Comparison of ENCODE assay signal across 21 cellular contexts in the genomic region with DNA sequence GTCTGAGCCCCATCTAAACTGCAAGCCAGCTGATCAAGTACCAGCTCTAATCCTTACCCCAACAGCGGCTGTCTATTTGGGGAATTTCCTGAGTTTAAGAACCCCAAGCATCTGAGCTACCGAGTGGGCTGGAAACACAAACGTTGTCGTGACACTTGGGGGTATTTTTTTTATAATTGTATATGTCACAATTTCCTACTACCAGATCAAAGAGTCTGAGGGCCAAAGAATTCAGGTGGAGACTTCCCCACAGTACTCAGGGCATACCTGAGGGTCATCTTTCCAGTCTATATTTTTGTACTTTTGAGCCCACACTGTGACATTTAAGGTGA. TPM values are rescaled to one million over a fixed set of nuclear protein-coding genes. Genes with fewer than 3 reads are reported as not detected.
DNase-seq lines count a peak whose midpoint lies in the region; ATAC-seq and TF ChIP-seq lines count a peak whose summit lies in the region.
"Had no signal": no experiment of that assay in that cellular context is flagged by ENCODE, and none has a peak within 500 bp of the region (broad histone marks: within the 10 kb centered on the region; RNA-seq: fewer than 3 reads in every experiment).

No MANE protein-coding gene starts in this region.

- in situ Hi-C loops in GM23248 (cut with MboI), result no loop called here

- H3K27ac Mint-ChIP-seq in activated CD4-positive, alpha-beta T cell treated with anti-CD3 and anti-CD28 coated beads, Interleukin-2, amount 10 ng/mL, durations not matched to agents 24 days and 14 days, result peak overlapping the region; percentile 82
- no peak overlapping the region for H3K27ac Mint-ChIP-seq in activated CD4-positive, alpha-beta T cell treated with anti-CD3 and anti-CD28 coated beads, Interleukin-2, amount 10 ng/mL, durations not matched to agents 7 days and 5 days
- H3K27ac Mint-ChIP-seq in CD4-positive, alpha-beta T cell, result peak overlapping the region; percentile 88

- H3K9me2 ChIP-seq in GM23248 (ENCODE audit: insufficient read depth), result no peaks in the 10 kb centered on the region

- H3K4me2 ChIP-seq in GM23248 (ENCODE audit: unreplicated experiment), result no peak overlapping the region

- H3K27ac ChIP-seq in CD4-positive, alpha-beta T cell (ENCODE audit: low read depth, low read length), result no peak overlapping the region
- H3K27ac ChIP-seq in RWPE2 (ENCODE audit: poor library complexity, severe bottlenecking) (peak overlapping the region; percentile 44), epithelial cell of prostate (peak overlapping the region; percentile 30), GM23248 (no peak overlapping the region)
- H3K27ac ChIP-seq: ascending aorta, upper lobe of left lung had no signal

- no peak overlapping the region for H2AFZ ChIP-seq in GM23248

- 65 to 67% methylated on average over 4 of the region's 4 CpGs for WGBS in GM23248 (ENCODE audit: low coverage in 1 of 2, low lambda C conversion rate in 2 of 2, missing lambda C conversion rate in 2 of 2), 2 experiments

- H3K36me3 ChIP-seq in RWPE2 (ENCODE audit: low read depth) (no peaks in the 10 kb centered on the region), GM23248 (ENCODE audit: low read depth) (no peaks in the 10 kb centered on the region)
- H3K36me3 ChIP-seq: ascending aorta, HAP-1, upper lobe of left lung had no signal

- intact Hi-C loops in activated CD4-positive, alpha-beta T cell treated with anti-CD3 and anti-CD28 coated beads, Interleukin-2, amount 10 ng/mL, durations not matched to agents 24 days and 14 days (cut with micrococcal nuclease), result loop anchor here (1.0 kb wide), 1 partner anchor 8 kb away; no protein-coding TSS in a partner anchor
- intact Hi-C loops in CD4-positive, alpha-beta T cell (cut with DNase I, micrococcal nuclease), result no loop called here

- H3K36me3 Mint-ChIP-seq in activated CD4-positive, alpha-beta T cell treated with anti-CD3 and anti-CD28 coated beads, Interleukin-2, amount 10 ng/mL, durations not matched to agents 24 days and 14 days (ENCODE audit: low read depth), result peaks cover 8% of the 10 kb centered on the region
- H3K36me3 Mint-ChIP-seq in activated CD4-positive, alpha-beta T cell treated with anti-CD3 and anti-CD28 coated beads, Interleukin-2, amount 10 ng/mL, durations not matched to agents 7 days and 5 days (ENCODE audit: low read depth), result peaks cover 1% of the 10 kb centered on the region
- no peaks in the 10 kb centered on the region for H3K36me3 Mint-ChIP-seq in CD4-positive, alpha-beta T cell (ENCODE audit: low read depth)

- no peaks in the 10 kb centered on the region for H4K20me1 ChIP-seq in GM23248 (ENCODE audit: insufficient read depth)

- no peaks in the 10 kb centered on the region for H3K27me3 Mint-ChIP-seq in activated CD4-positive, alpha-beta T cell treated with anti-CD3 and anti-CD28 coated beads, Interleukin-2, amount 10 ng/mL, durations not matched to agents 24 days and 14 days
- H3K27me3 Mint-ChIP-seq in activated CD4-positive, alpha-beta T cell treated with anti-CD3 and anti-CD28 coated beads, Interleukin-2, amount 10 ng/mL, durations not matched to agents 7 days and 5 days, result peaks cover 2% of the 10 kb centered on the region
- H3K27me3 Mint-ChIP-seq in CD4-positive, alpha-beta T cell, result no peaks in the 10 kb centered on the region
- H3K27me3 Mint-ChIP-seq: progenitor cell of endocrine pancreas had no signal

- peaks cover 54% of the 10 kb centered on the region for H3K4me1 Mint-ChIP-seq in activated CD4-positive, alpha-beta T cell treated with anti-CD3 and anti-CD28 coated beads, Interleukin-2, amount 10 ng/mL, durations not matched to agents 24 days and 14 days
- peaks cover 58% of the 10 kb centered on the region for H3K4me1 Mint-ChIP-seq in activated CD4-positive, alpha-beta T cell treated with anti-CD3 and anti-CD28 coated beads, Interleukin-2, amount 10 ng/mL, durations not matched to agents 7 days and 5 days
- peaks cover 53% of the 10 kb centered on the region for H3K4me1 Mint-ChIP-seq in CD4-positive, alpha-beta T cell (ENCODE audit: low read depth)

- no peak for ATAC-seq in CD4-positive, alpha-beta T cell (ENCODE audit: poor library complexity)
- no peak for ATAC-seq in RWPE2 (ENCODE audit: low read depth)
- ATAC-seq: left cardiac atrium had no signal

- peaks cover under 1% of the 10 kb centered on the region for H3K9me3 Mint-ChIP-seq in activated CD4-positive, alpha-beta T cell treated with anti-CD3 and anti-CD28 coated beads, Interleukin-2, amount 10 ng/mL, durations not matched to agents 24 days and 14 days
- no peaks in the 10 kb centered on the region for H3K9me3 Mint-ChIP-seq in activated CD4-positive, alpha-beta T cell treated with anti-CD3 and anti-CD28 coated beads, Interleukin-2, amount 10 ng/mL, durations not matched to agents 7 days and 5 days
- no peaks in the 10 kb centered on the region for H3K9me3 Mint-ChIP-seq in CD4-positive, alpha-beta T cell
- H3K9me3 Mint-ChIP-seq: neural crest cell had no signal

- no peak for DNase-seq in activated CD4-positive, alpha-beta T cell treated with anti-CD3 and anti-CD28 coated beads, Interleukin-2, amount 10 ng/mL, durations not matched to agents 24 days and 14 days
- DNase-seq in activated CD4-positive, alpha-beta T cell treated with anti-CD3 and anti-CD28 coated beads, Interleukin-2, amount 10 ng/mL, durations not matched to agents 7 days and 5 days, result no peak
- DNase-seq in CD4-positive, alpha-beta T cell, result no peak
- DNase-seq in RWPE2 (ENCODE audit: low spot score) (no peak), epithelial cell of prostate (ENCODE audit: low read depth, low spot score) (no peak), GM23248 (no peak), SIG-M5 (lab: John Stamatoyannopoulos, UW) (no peak), midbrain (lab: John Stamatoyannopoulos, UW) (no peak)
- DNase-seq: activated CD4-positive, alpha-beta T cell treated with anti-CD3 and anti-CD28 coated beads, Interleukin-2, amount 50 U/mL, for 4 hours; activated effector memory CD4-positive, alpha-beta T cell treated with Interleukin-2 at 50 U/mL for 16 hours; DMS153; GF-D8; glutamatergic neuron; left cardiac atrium; NCI-H1436 treated with DMSO at 0.1 percent for 48 hours; stimulated activated CD4-positive, alpha-beta T cell treated with anti-CD3 and anti-CD28 coated beads, Interleukin-2, amount 100 ng/mL, for 24 hours; upper lobe of left lung had no signal

- H3K4me1 ChIP-seq in RWPE2 (ENCODE audit: insufficient read depth, poor library complexity, severe bottlenecking) (peaks cover 17% of the 10 kb centered on the region), GM23248 (ENCODE audit: insufficient read depth) (peaks cover 26% of the 10 kb centered on the region)

- POLR2A ChIA-PET in activated CD4-positive, alpha-beta T cell treated with anti-CD3 and anti-CD28 coated beads, Interleukin-2, amount 10 ng/mL, durations not matched to agents 7 days and 5 days (lab: Charles Lee), result no interaction called here
- POLR2A ChIA-PET in CD4-positive, alpha-beta T cell (lab: Charles Lee), result no interaction called here

- H3K4me3 ChIP-seq in RWPE2 (ENCODE audit: severe bottlenecking), result no peak overlapping the region
- H3K4me3 ChIP-seq in GM23248, result no peak overlapping the region
- H3K4me3 ChIP-seq: ascending aorta, HAP-1, upper lobe of left lung had no signal

- H3K9ac ChIP-seq in GM23248, result no peak overlapping the region

- H3K27me3 ChIP-seq in CD4-positive, alpha-beta T cell (ENCODE audit: control insufficient read depth, insufficient read depth, low read length), result no peaks in the 10 kb centered on the region
- no peaks in the 10 kb centered on the region for H3K27me3 ChIP-seq in RWPE2 (ENCODE audit: insufficient read depth, poor library complexity, severe bottlenecking)
- no peaks in the 10 kb centered on the region for H3K27me3 ChIP-seq in GM23248 (replicated peaks; ENCODE audit: insufficient read depth)
- H3K27me3 ChIP-seq: ascending aorta, upper lobe of left lung had no signal

- TF ChIP-seq CTCF in CD4-positive, alpha-beta T cell (IDR thresholded peaks at IDR 0.05), result no peak
- TF ChIP-seq CTCF in RWPE2 (IDR thresholded peaks at IDR 0.05; ENCODE audit: poor library complexity, severe bottlenecking), result no peak

- no peaks in the 10 kb centered on the region for H3K9me3 ChIP-seq in CD4-positive, alpha-beta T cell (ENCODE audit: control insufficient read depth, low read length)
- no peaks in the 10 kb centered on the region for H3K9me3 ChIP-seq in RWPE2 (ENCODE audit: severe bottlenecking)
- H3K9me3 ChIP-seq in GM23248 (ENCODE audit: low read depth), result no peaks in the 10 kb centered on the region
- H3K9me3 ChIP-seq: ascending aorta, HAP-1, upper lobe of left lung had no signal

- peak overlapping the region; percentile 66 for H3K4me3 Mint-ChIP-seq in activated CD4-positive, alpha-beta T cell treated with anti-CD3 and anti-CD28 coated beads, Interleukin-2, amount 10 ng/mL, durations not matched to agents 24 days and 14 days
- H3K4me3 Mint-ChIP-seq in activated CD4-positive, alpha-beta T cell treated with anti-CD3 and anti-CD28 coated beads, Interleukin-2, amount 10 ng/mL, durations not matched to agents 7 days and 5 days, result no peak overlapping the region
- H3K4me3 Mint-ChIP-seq in CD4-positive, alpha-beta T cell, result no peak overlapping the region
- H3K4me3 Mint-ChIP-seq: neural crest cell had no signal

- peaks cover 23% of the 10 kb centered on the region for H3F3A ChIP-seq in GM23248 (ENCODE audit: insufficient read depth)

- CTCF ChIA-PET in activated CD4-positive, alpha-beta T cell treated with anti-CD3 and anti-CD28 coated beads, Interleukin-2, amount 10 ng/mL, durations not matched to agents 7 days and 5 days (lab: Charles Lee), result interaction anchor here (0.6 to 6.4 kb wide), 4 partner anchors 13 to 33 kb away, joined by 3 to 63 read pairs (median 3); no protein-coding TSS in a partner anchor
- CTCF ChIA-PET in CD4-positive, alpha-beta T cell (lab: Charles Lee), result interaction anchor here (2.0 kb wide), 1 partner anchor 26 kb away, joined by 11 read pairs; no protein-coding TSS in a partner anchor

- no peaks in the 10 kb centered on the region for H3K79me2 ChIP-seq in GM23248 (ENCODE audit: insufficient read depth)

RNA-seq across cellular contexts. Expression of gene PTTG1, which starts 42.8 kb away (rescaled TPM):
- 88.9 and 94.3 TPM in 2 replicates for total RNA-seq in activated CD4-positive, alpha-beta T cell treated with anti-CD3 and anti-CD28 coated beads, Interleukin-2, amount 10 ng/mL, durations not matched to agents 24 days and 14 days
- 100 to 1,000 TPM; 160 to 189 TPM for total RNA-seq in activated CD4-positive, alpha-beta T cell treated with anti-CD3 and anti-CD28 coated beads, Interleukin-2, amount 10 ng/mL, durations not matched to agents 7 days and 5 days
- total RNA-seq in CD4-positive, alpha-beta T cell, result 10 to 100 TPM; 15.1 to 17.6 TPM
- total RNA-seq in GM23248 (2014; rRNA removed; shearing (Covaris generic)), result 22.8 and 49.0 TPM in 2 replicates
- polyA plus RNA-seq in GM23248 (2016; fragmentation: Nextera tagmentation; extraction: Ambion mirVana), result 94.9 and 96.0 TPM in 2 replicates

RNA-seq across cellular contexts. Expression of gene SLU7, which starts 45.6 kb away (rescaled TPM):
- 38.4 and 39.8 TPM in 2 replicates for total RNA-seq in activated CD4-positive, alpha-beta T cell treated with anti-CD3 and anti-CD28 coated beads, Interleukin-2, amount 10 ng/mL, durations not matched to agents 24 days and 14 days
- total RNA-seq in activated CD4-positive, alpha-beta T cell treated with anti-CD3 and anti-CD28 coated beads, Interleukin-2, amount 10 ng/mL, durations not matched to agents 7 days and 5 days, result 10 to 100 TPM; 63.5 to 64.6 TPM
- 100 to 1,000 TPM in 1 of 2 experiments, 10 to 100 TPM in 1; 99.9 to 106 TPM for total RNA-seq in CD4-positive, alpha-beta T cell
- 32.1 and 52.2 TPM in 2 replicates for total RNA-seq in GM23248 (2014; rRNA removed; shearing (Covaris generic))
- 54.3 and 66.3 TPM in 2 replicates for polyA plus RNA-seq in GM23248 (2016; fragmentation: Nextera tagmentation; extraction: Ambion mirVana)

Comparison
In these comparisons a context has a peak if more than half of its experiments do, and no peak if none do; other contexts are left out.
1. H3K27ac ChIP-seq: peak in RWPE2 (single experiment) and epithelial cell of prostate (single experiment); none in CD4-positive, alpha-beta T cell (single experiment) and GM23248 (single experiment).